In genomic region chr3:133805702-133806475, GRCh38 we compare ENCODE assay signal across 8 cellular contexts. TPM values are rescaled to one million over a fixed set of nuclear protein-coding genes. Genes with fewer than 3 reads are reported as not detected.
DNase-seq lines count a peak whose midpoint lies in the region; TF ChIP-seq lines count a peak whose summit lies in the region.

Gene SRPRB, plus strand, starts transcription at chr3:133805815. Its CDS starts 34 bp downstream, at chr3:133805849.

- no peak for TF ChIP-seq CTCF in GM20000 (IDR thresholded peaks at IDR 0.05; ENCODE audit: extremely low read depth, missing control alignments)

- DNase-seq in COLO668 (lab: John Stamatoyannopoulos, UW; ENCODE audit: unreplicated experiment) (peak; percentile 88), GM20000 (ENCODE audit: low spot score) (peak; percentile 96), HS-5 (ENCODE audit: low read depth) (peak; percentile 72), NK-92 (lab: John Stamatoyannopoulos, UW; ENCODE audit: unreplicated experiment) (peak; percentile 66), lung microvascular endothelial cell (ENCODE audit: low read depth in 2 of 2) (peak; percentile 96)
- DNase-seq in activated CD8-positive, alpha-beta memory T cell treated with anti-CD3 and anti-CD28 coated beads for 1 hour (ENCODE audit: extremely low read depth in 1 of 2, low read depth in 1 of 2) = peak; percentile 92
- DNase-seq in effector CD8-positive, alpha-beta T cell (lab: John Stamatoyannopoulos, UW) = peak; percentile 93
- DNase-seq in stimulated activated CD4-positive, alpha-beta T cell treated with anti-CD3 and anti-CD28 coated beads, TNF-alpha, amount 100 ng/mL, for 4 hours (ENCODE audit: low read depth in 3 of 3) = peak; percentile 85 to 96 (median 94)

RNA-seq across cellular contexts. Expression of gene SRPRB, which starts in this region (rescaled TPM):
- 45.1 and 70.2 TPM in 2 replicates for total RNA-seq in lung microvascular endothelial cell

Comparison
In these comparisons a context has a peak if more than half of its experiments do, and no peak if none do; other contexts are left out.
1. Peak in every context shown above with its lines: DNase-seq.